In the genomic region with DNA sequence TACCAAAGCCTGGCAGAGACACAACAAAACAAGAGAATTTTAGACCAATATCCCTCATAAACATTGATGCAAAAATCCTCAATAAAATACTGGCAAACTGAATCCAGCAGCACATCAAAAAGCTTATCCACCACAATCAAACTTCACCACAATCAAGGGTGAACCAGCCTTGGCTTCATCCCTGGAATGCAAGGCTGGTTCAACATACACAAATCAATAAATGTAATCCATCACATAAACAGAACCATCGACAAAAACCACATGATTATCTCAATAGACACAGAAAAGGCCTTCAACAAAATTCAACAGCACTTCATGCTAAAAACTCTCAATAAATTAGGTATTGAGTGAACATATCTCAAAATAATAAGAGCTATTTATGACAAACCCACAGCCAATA, we compare ENCODE assay signal across 5 cellular contexts. TPM values are rescaled to one million over a fixed set of nuclear protein-coding genes. Genes with fewer than 3 reads are reported as not detected.
"Had no signal": no experiment of that assay in that cellular context is flagged by ENCODE, and none has a peak within 500 bp of the region (broad histone marks: within the 10 kb centered on the region; RNA-seq: fewer than 3 reads in every experiment).

No MANE protein-coding gene starts in this region.

RNA-seq across cellular contexts. Expression of a gene that starts 12.0 kb away (rescaled TPM):
- total RNA-seq: GM23248, GM23338, H1, H4, HFFc6 had no signal
- polyA plus RNA-seq: GM23248 had no signal

RNA-seq across cellular contexts. Expression of a gene that starts 14.0 kb away (rescaled TPM):
- total RNA-seq: GM23248, H4, HFFc6 had no signal
- polyA plus RNA-seq: GM23248 had no signal
